In genomic region chr7:101088858-101089529, GRCh38 we compare ENCODE assay signal across 1 cellular context.
TF ChIP-seq lines count a peak whose summit lies in the region.

No MANE protein-coding gene starts in this region.

TF ChIP-seq in HepG2, 621 proteins besides CTCF, POLR2A, EP300 and RAD21:
- TF ChIP-seq ZBTB33 (CRISPR knock-in tag; IDR thresholded peaks at IDR 0.05) (0 out of 2 replicates have a peak, but pooled peaks have one; percentile 22), RBFOX2 (IDR thresholded peaks at IDR 0.05; ENCODE audit: low read depth, low read length) (peak; percentile 71), SP1 (IDR thresholded peaks at IDR 0.05) (no peak), SP1 (CRISPR knock-in tag; IDR thresholded peaks at IDR 0.05) (no peak), ZEB1 (IDR thresholded peaks at IDR 0.05; ENCODE audit: insufficient replicate concordance, low read depth) (no peak), ZNF253 (CRISPR knock-in tag; IDR thresholded peaks at IDR 0.05; ENCODE audit: borderline replicate concordance) (no peak), ZC3H13 (CRISPR knock-in tag; IDR thresholded peaks at IDR 0.05) (peak; percentile 74; the same call in 1 of the 2 replicates), AGO2 (optimal IDR thresholded peaks at IDR 0.05; ENCODE audit: low read depth, low read length) (peak; percentile 72)
